In the genomic region with DNA sequence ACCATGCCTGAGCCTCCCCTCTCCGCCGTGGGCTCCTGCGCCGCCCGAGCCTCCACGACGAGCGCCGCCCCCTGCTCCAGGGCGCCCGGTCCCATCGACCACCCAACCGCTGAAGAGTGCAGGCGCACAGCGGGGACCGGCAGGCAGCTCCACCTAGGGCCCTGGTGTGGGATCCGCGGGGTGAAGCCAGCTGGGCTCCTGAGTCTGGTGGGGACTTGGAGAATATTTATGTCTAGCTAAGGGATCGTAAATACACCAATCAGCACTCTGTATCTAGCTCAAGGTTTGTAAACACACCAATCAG, we compare ENCODE assay signal across 5 cellular contexts. TPM values are rescaled to one million over a fixed set of nuclear protein-coding genes. Genes with fewer than 3 reads are reported as not detected.
"Had no signal": no experiment of that assay in that cellular context is flagged by ENCODE, and none has a peak within 500 bp of the region (broad histone marks: within the 10 kb centered on the region; RNA-seq: fewer than 3 reads in every experiment).

No MANE protein-coding gene starts in this region.

RNA-seq across cellular contexts. Expression of gene FOXI3, which starts 50.8 kb away (rescaled TPM):
- total RNA-seq: H4, HFFc6, HT1080, IMR-90, K562 had no signal
- polyA plus RNA-seq: IMR-90, K562 had no signal
